17 cellular contexts compared by ENCODE assay signal in genomic region chr13:26992951-26993490, GRCh38.
DNase-seq lines count a peak whose midpoint lies in the region; TF ChIP-seq lines count a peak whose summit lies in the region.
"Had no signal": no experiment of that assay in that cellular context is flagged by ENCODE, and none has a peak within 500 bp of the region (broad histone marks: within the 10 kb centered on the region; RNA-seq: fewer than 3 reads in every experiment).

No MANE protein-coding gene starts in this region.

- H3K4me3 ChIP-seq in esophagus squamous epithelium, result no peak overlapping the region
- H3K4me3 ChIP-seq in suprapubic skin, result no peak overlapping the region
- H3K4me3 ChIP-seq: BLaER1 treated with 17β-estradiol and CSF1 and Interleukin-3, amounts not matched to agents 10 nM and 100 nM had no signal

- H3K9me3 ChIP-seq in esophagus squamous epithelium (peaks cover 0 to 4% (median 0%) of the 10 kb centered on the region in 3 donors), suprapubic skin (no peaks in the 10 kb centered on the region)

- intact Hi-C loops in esophagus squamous epithelium (cut with DNase I), result no loop called here

- peaks cover 0 to 12% (median 0%) of the 10 kb centered on the region in 4 donors for H3K27me3 ChIP-seq in esophagus squamous epithelium
- peaks cover 11% of the 10 kb centered on the region for H3K27me3 ChIP-seq in suprapubic skin

- H3K27ac ChIP-seq in esophagus squamous epithelium, result peak overlapping the region in 3 of 4 donors; percentile 54 to 73 (median 72)
- no peak overlapping the region for H3K27ac ChIP-seq in suprapubic skin
- H3K27ac ChIP-seq: BLaER1 treated with 17β-estradiol and CSF1 and Interleukin-3, amounts not matched to agents 10 nM and 100 nM had no signal

- H3K36me3 ChIP-seq in esophagus squamous epithelium, result no peaks in the 10 kb centered on the region
- no peaks in the 10 kb centered on the region for H3K36me3 ChIP-seq in suprapubic skin
- H3K36me3 ChIP-seq: BLaER1 treated with 17β-estradiol and CSF1 and Interleukin-3, amounts not matched to agents 10 nM and 100 nM had no signal

- 0% methylated on average over 1 of the region's 1 CpG for WGBS in esophagus squamous epithelium, 2 donors
- 11% methylated on average over 1 of the region's 1 CpG for WGBS in suprapubic skin

- TF ChIP-seq CTCF in esophagus squamous epithelium (IDR thresholded peaks at IDR 0.05), result no peak
- no peak for TF ChIP-seq CTCF in suprapubic skin (IDR thresholded peaks at IDR 0.05)

- TF ChIP-seq EP300 in suprapubic skin (IDR thresholded peaks at IDR 0.05), result no peak

- DNase-seq in NCI-H146 (lab: John Stamatoyannopoulos, UW) (peak; percentile 12), NCI-H146 treated with DMSO at 0.1 percent for 48 hours (lab: John Stamatoyannopoulos, UW; ENCODE audit: unreplicated experiment) (no peak), esophagus squamous epithelium (lab: John Stamatoyannopoulos, UW) (no peak), myocyte (ENCODE audit: low read depth) (peak; percentile 55), suprapubic skin (ENCODE audit: low spot score in 2 of 2) (peak; percentile 43 to 63), kidney tubule cell (ENCODE audit: low spot score) (no peak), NCI-H345 treated with DMSO at 0.1 percent for 48 hours (lab: John Stamatoyannopoulos, UW; ENCODE audit: unreplicated experiment) (no peak), NCI-H1092 (lab: John Stamatoyannopoulos, UW) (no peak)
- DNase-seq: 8988T, DMS153, HFFc6, Karpas-422, MM.1S, NCI-H1105 treated with DMSO at 0.1 percent for 48 hours, NCI-H2029 treated with DMSO at 0.1 percent for 48 hours, NCI-H524 had no signal

- TF ChIP-seq POLR2A in esophagus squamous epithelium (IDR thresholded peaks at IDR 0.05) (no peak), suprapubic skin (IDR thresholded peaks at IDR 0.05) (no peak)

- H3K4me1 ChIP-seq in esophagus squamous epithelium, result peaks cover 0 to 38% (median 16%) of the 10 kb centered on the region in 3 donors
- no peaks in the 10 kb centered on the region for H3K4me1 ChIP-seq in suprapubic skin

Comparison
In these comparisons a context has a peak if more than half of its experiments do, and no peak if none do; other contexts are left out.
1. DNase-seq: peak in NCI-H146 (single experiment), myocyte (single experiment) and suprapubic skin (2 of 2); none in NCI-H146 treated with DMSO at 0.1 percent for 48 hours (single experiment), esophagus squamous epithelium (single experiment), kidney tubule cell (single experiment), NCI-H345 treated with DMSO at 0.1 percent for 48 hours (single experiment) and NCI-H1092 (single experiment).